Comparison of ENCODE assay signal across 16 cellular contexts in the genomic region with DNA sequence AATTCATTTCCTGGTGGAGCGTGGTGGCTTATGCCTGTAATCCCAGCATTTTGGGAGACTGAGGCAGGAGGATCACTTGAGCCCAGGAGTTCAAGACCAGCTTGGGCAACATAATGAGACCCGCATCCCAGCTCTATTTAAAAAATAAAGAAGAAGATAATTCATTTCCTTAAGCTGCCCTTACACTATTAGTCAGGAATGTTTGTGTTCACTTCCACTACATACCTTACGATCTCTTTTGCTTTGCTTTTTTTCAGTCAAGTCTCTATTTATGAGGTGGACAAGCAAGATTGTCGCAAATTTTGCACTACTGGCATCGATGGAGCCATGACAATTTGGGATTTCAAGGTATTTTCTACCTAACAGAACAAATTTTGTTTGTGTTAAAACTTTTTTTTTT.
"Had no signal": no experiment of that assay in that cellular context is flagged by ENCODE, and none has a peak within 500 bp of the region (broad histone marks: within the 10 kb centered on the region; RNA-seq: fewer than 3 reads in every experiment).

No MANE protein-coding gene starts in this region.

- H3K27me3 ChIP-seq: adrenal gland, gastrocnemius medialis, sigmoid colon, testis had no signal

- H3K4me3 ChIP-seq: adrenal gland, gastrocnemius medialis, sigmoid colon, testis had no signal

- ATAC-seq: gastrocnemius medialis had no signal

- DNase-seq: activated CD4-positive, alpha-beta T cell treated with anti-CD3 and anti-CD28 coated beads for 1 hour; activated naive CD4-positive, alpha-beta T cell; activated T-cell treated with anti-CD3 and anti-CD28 coated beads, Interleukin-2, amount 50 U/mL, for 1 hour; adrenal gland; dermis blood vessel endothelial cell; effector CD8-positive, alpha-beta T cell; erythroblast; gastrocnemius medialis; hypothalamus; naive B cell; nucleus accumbens; stimulated activated CD4-positive, alpha-beta T cell treated with anti-CD3 and anti-CD28 coated beads, Interleukin-4, amount 100 ng/mL, for 1 hour; stimulated activated naive CD4-positive, alpha-beta T cell; T-helper 9 cell; testis had no signal

- H3K9me3 ChIP-seq: adrenal gland, gastrocnemius medialis, sigmoid colon, testis had no signal

- H3K4me1 ChIP-seq: adrenal gland, gastrocnemius medialis, sigmoid colon had no signal

- H3K27ac ChIP-seq: gastrocnemius medialis, sigmoid colon, testis had no signal
